Comparison of ENCODE assay signal across 18 cellular contexts in genomic region chr21:44334637-44335030, GRCh38. TPM values are rescaled to one million over a fixed set of nuclear protein-coding genes. Genes with fewer than 3 reads are reported as not detected.
DNase-seq lines count a peak whose midpoint lies in the region; ATAC-seq, FAIRE-seq and TF ChIP-seq lines count a peak whose summit lies in the region.
"Had no signal": no experiment of that assay in that cellular context is flagged by ENCODE, and none has a peak within 500 bp of the region (broad histone marks: within the 10 kb centered on the region; RNA-seq: fewer than 3 reads in every experiment).

No MANE protein-coding gene starts in this region.

- peaks cover under 1% of the 10 kb centered on the region for H3K79me2 ChIP-seq in HepG2 (ENCODE audit: insufficient read depth, low read length)

- H3K36me3 Mint-ChIP-seq in neural crest cell (ENCODE audit: low read depth), result peaks cover 3% of the 10 kb centered on the region
- H3K36me3 Mint-ChIP-seq in glutamatergic neuron (ENCODE audit: unreplicated experiment), result no peaks in the 10 kb centered on the region

- 95% methylated on average over 8 of the region's 8 CpGs for WGBS in HepG2 (ENCODE audit: low lambda C conversion rate)
- WGBS in right lobe of liver (ENCODE audit: insufficient coverage, low coverage, low lambda C conversion rate, missing lambda C conversion rate), result 100% methylated on average over 1 of the region's 8 CpGs

- H4K20me1 ChIP-seq in HepG2 (ENCODE audit: insufficient read depth, low read length), result peaks cover 3% of the 10 kb centered on the region

- peak overlapping the region; percentile 51 for H3K4me3 Mint-ChIP-seq in neural crest cell
- no peak overlapping the region for H3K4me3 Mint-ChIP-seq in glutamatergic neuron (ENCODE audit: unreplicated experiment)
- H3K4me3 Mint-ChIP-seq: CD8-positive, alpha-beta memory T cell; HFFc6 had no signal

- H3K27ac ChIP-seq in HepG2 (ENCODE audit: extremely low read length, insufficient read depth, low read length) (no peak overlapping the region), right lobe of liver (no peak overlapping the region), VCaP (peak overlapping the region; percentile 51; the same call in 1 of the 2 replicates)
- H3K27ac ChIP-seq: A549 had no signal

- no peak for TF ChIP-seq POLR2A in HepG2 (IDR thresholded peaks at IDR 0.05; ENCODE audit: insufficient read depth in 1 of 2, low read depth in 2 of 2, low read length in 2 of 2)
- TF ChIP-seq POLR2A in right lobe of liver (IDR thresholded peaks at IDR 0.05), result no peak

- DNase-seq in HepG2 (ENCODE audit: low spot score) (no peak), right lobe of liver (no peak), neural crest cell (ENCODE audit: low read depth, low spot score) (no peak), glutamatergic neuron (no peak), NCI-H2107 treated with DMSO at 0.1 percent for 48 hours (lab: John Stamatoyannopoulos, UW; ENCODE audit: unreplicated experiment) (no peak), GM13976 (ENCODE audit: low spot score) (no peak)
- DNase-seq: BE2C; Caco-2; CD8-positive, alpha-beta memory T cell; DND-41; GF-D8; HCEC 1CT; HFFc6 had no signal

- CTCF ChIA-PET in HepG2 (lab: Yijun Ruan, JAX; ENCODE audit: low intra/inter-chr PET ratio, low total read pairs), result no interaction called here

- H3K4me1 Mint-ChIP-seq in neural crest cell, result peaks cover 24% of the 10 kb centered on the region
- peaks cover 21% of the 10 kb centered on the region for H3K4me1 Mint-ChIP-seq in glutamatergic neuron (ENCODE audit: low read depth, unreplicated experiment)

- H3K4me1 ChIP-seq in HepG2 (ENCODE audit: insufficient read depth, low read length) (peaks cover 12% of the 10 kb centered on the region), right lobe of liver (peaks cover 0 to 7% (median 0%) of the 10 kb centered on the region in 4 donors)
- H3K4me1 ChIP-seq: A549, Caco-2 had no signal

- in situ Hi-C loops in HepG2 (cut with HindIII; ENCODE audit: extremely low pct_ligation_motif_present, low pct_unique_long_range_greater_than_20kb) (loop anchor here (5.0 kb wide), 1 partner anchor 32 kb away; the partner anchor contains the start of gene PFKL), GM13976 (cut with MboI; ENCODE audit: low sequenced_read_pairs, unreplicated experiment) (no loop called here)

- no peak overlapping the region for H3K4me2 ChIP-seq in HepG2 (ENCODE audit: low read depth, low read length)
- H3K4me2 ChIP-seq: A549 had no signal

- BruUV-seq in HepG2 (replicated peaks; lab: Mats Ljungman, UMichigan), result no TSS peak

- intact Hi-C loops in HepG2 (cut with micrococcal nuclease; ENCODE audit: unreplicated experiment), result loop anchor here (5.0 kb wide), 1 partner anchor 123 kb away; the partner anchor contains the start of gene LRRC3
- intact Hi-C loops in right lobe of liver (cut with DNase I), result no loop called here

- H3K4me3 ChIP-seq in HepG2 (replicated peaks in 1 of 3; ENCODE audit: insufficient read depth in 1 of 3, low read depth in 2 of 3, low read length in 3 of 3) (no peak overlapping the region), right lobe of liver (no peak overlapping the region)
- H3K4me3 ChIP-seq: A549 had no signal

- TF ChIP-seq RAD21 in HepG2 (CRISPR knock-in tag; IDR thresholded peaks at IDR 0.05), result no peak

- no peak for FAIRE-seq in HepG2 (lab: Jason Lieb, UNC)
- FAIRE-seq: A549, H1, HTR-8/SVneo had no signal

- H3K9ac ChIP-seq in HepG2 (ENCODE audit: insufficient read depth, low read depth, low read length), result no peak overlapping the region

- H3K27me3 Mint-ChIP-seq in neural crest cell (ENCODE audit: low read depth) (peaks cover 3% of the 10 kb centered on the region), glutamatergic neuron (ENCODE audit: unreplicated experiment) (peaks cover 16% of the 10 kb centered on the region)
- H3K27me3 Mint-ChIP-seq: CD8-positive, alpha-beta memory T cell had no signal

- no peak overlapping the region for H2AFZ ChIP-seq in HepG2 (ENCODE audit: low read length)

- POLR2A ChIA-PET in HepG2 (lab: Yijun Ruan, JAX), result interaction anchor here (0.5 kb wide), 1 partner anchor 171 kb away, joined by 4 read pairs; no protein-coding TSS in a partner anchor

- peaks cover 5 to 15% of the 10 kb centered on the region in 2 experiments; a peak in 4 of 5 replicates for H3K36me3 ChIP-seq in HepG2 (replicated peaks in 1 of 2; ENCODE audit: control insufficient read depth in 1 of 2, insufficient read depth in 2 of 2, low read length in 2 of 2)
- H3K36me3 ChIP-seq in right lobe of liver, result no peaks in the 10 kb centered on the region
- H3K36me3 ChIP-seq: BE2C had no signal

- H3K27me3 ChIP-seq in HepG2 (ENCODE audit: control insufficient read depth in 1 of 2, insufficient read depth in 2 of 2, low read length in 2 of 2), result no peaks in the 10 kb centered on the region; a peak in 1 of 5 replicates
- H3K27me3 ChIP-seq in right lobe of liver, result no peaks in the 10 kb centered on the region
- H3K27me3 ChIP-seq: BE2C had no signal

- H3K27ac Mint-ChIP-seq in neural crest cell (ENCODE audit: unreplicated experiment) (no peak overlapping the region), glutamatergic neuron (ENCODE audit: unreplicated experiment) (no peak overlapping the region)
- H3K27ac Mint-ChIP-seq: HFFc6 had no signal

- no peak for ATAC-seq in HepG2
- no peak for ATAC-seq in right lobe of liver
- ATAC-seq: A549 had no signal

- H3K9me3 Mint-ChIP-seq in neural crest cell (no peaks in the 10 kb centered on the region), glutamatergic neuron (ENCODE audit: unreplicated experiment) (peaks cover 9% of the 10 kb centered on the region)
- H3K9me3 Mint-ChIP-seq: CD8-positive, alpha-beta memory T cell; HFFc6 had no signal

- no peak for TF ChIP-seq CTCF in HepG2 (CRISPR knock-in tag; IDR thresholded peaks at IDR 0.05)
- no peak for TF ChIP-seq CTCF in right lobe of liver (IDR thresholded peaks at IDR 0.05)
- TF ChIP-seq CTCF in VCaP (conservative IDR thresholded peaks at IDR 0.05), result no peak
- TF ChIP-seq CTCF in neural crest cell (conservative IDR thresholded peaks at IDR 0.05), result no peak
- TF ChIP-seq CTCF in glutamatergic neuron (IDR thresholded peaks at IDR 0.05; ENCODE audit: partially characterized antibody, unreplicated experiment), result no peak
- TF ChIP-seq CTCF in GM13976 (IDR thresholded peaks at IDR 0.05; ENCODE audit: borderline replicate concordance, control extremely low read depth, extremely low read depth, insufficient read depth, missing control alignments), result no peak

- TF ChIP-seq EP300 in HepG2 (IDR thresholded peaks at IDR 0.05; ENCODE audit: low read depth in 2 of 2, low read length in 2 of 2), result no peak
- no peak for TF ChIP-seq EP300 in HepG2 (CRISPR knock-in tag; IDR thresholded peaks at IDR 0.05; ENCODE audit: borderline replicate concordance)

- H3K9me3 ChIP-seq in HepG2 (ENCODE audit: low read length), result no peaks in the 10 kb centered on the region
- no peaks in the 10 kb centered on the region for H3K9me3 ChIP-seq in right lobe of liver
- H3K9me3 ChIP-seq: A549, BE2C, Caco-2 had no signal

RNA-seq across cellular contexts. Expression of gene CFAP410, which starts 4.6 kb away (rescaled TPM):
- 13.1 and 20.1 TPM in 2 replicates for total RNA-seq in HepG2 (2016; rRNA removed; fragmentation: Illumina TruSeq; extraction: Trizol)
- total RNA-seq in HepG2 (2016; cell fraction: cytosol; rRNA removed; fragmentation: Illumina TruSeq; extraction: Trizol; ENCODE audit: low read depth), result 16.2 and 18.7 TPM in 2 replicates
- total RNA-seq in HepG2 (2016; cell fraction: insoluble cytoplasmic fraction; rRNA removed; fragmentation: Illumina TruSeq; extraction: Trizol), result 11.7 and 23.2 TPM in 2 replicates
- total RNA-seq in HepG2 (2016; cell fraction: membrane; rRNA removed; fragmentation: Illumina TruSeq; extraction: Trizol), result 22.7 and 31.0 TPM in 2 replicates
- total RNA-seq in HepG2 (2016; cell fraction: nucleus; rRNA removed; fragmentation: Illumina TruSeq; extraction: Trizol), result 15.4 and 16.3 TPM in 2 replicates
- polyA plus RNA-seq in HepG2 (2011; rRNA removed), result 8.0 and 13.1 TPM in 2 replicates
- polyA plus RNA-seq in HepG2 (2011; cell fraction: cytosol; rRNA removed), result 6.8 and 14.6 TPM in 2 replicates
- 84.7 and 108 TPM in 2 replicates for polyA plus RNA-seq in HepG2 (2011; cell fraction: nucleus; rRNA removed)
- 7.4 and 9.9 TPM in 2 replicates for polyA plus RNA-seq in HepG2 (2012)
- polyA plus RNA-seq in HepG2 (2016; cell fraction: cytosol; fragmentation: Illumina TruSeq; extraction: Trizol; ENCODE audit: low read depth), result 17.7 and 23.4 TPM in 2 replicates
- 12.0 and 13.3 TPM in 2 replicates for polyA plus RNA-seq in HepG2 (2016; cell fraction: insoluble cytoplasmic fraction; fragmentation: Illumina TruSeq; extraction: Trizol; ENCODE audit: low read depth)
- polyA plus RNA-seq in HepG2 (2016; cell fraction: membrane; fragmentation: Illumina TruSeq; extraction: Trizol; ENCODE audit: low read depth), result 19.5 and 21.9 TPM in 2 replicates
- 26.7 and 31.2 TPM in 2 replicates for polyA plus RNA-seq in HepG2 (2016; cell fraction: nucleus; fragmentation: Illumina TruSeq; extraction: Trizol; ENCODE audit: insufficient read depth, low read depth)
- polyA minus RNA-seq in HepG2 (2011; rRNA and poly(A)+ RNA removed; ENCODE audit: low replicate concordance), result 3.6 and 9.9 TPM in 2 replicates
- polyA minus RNA-seq in HepG2 (2011; cell fraction: cytosol; rRNA and poly(A)+ RNA removed), result 3.6 and 4.5 TPM in 2 replicates
- 13.3 and 17.1 TPM in 2 replicates for polyA minus RNA-seq in HepG2 (2011; cell fraction: nucleus; rRNA and poly(A)+ RNA removed)
- 10 to 100 TPM in 4 of 6 experiments, 1 to 10 TPM in 2; 6.9 to 15.4 (median 13.1) TPM for total RNA-seq in right lobe of liver
- 23.9 and 24.6 TPM in 2 replicates for total RNA-seq in neural crest cell
- 20.6 TPM for total RNA-seq in glutamatergic neuron (ENCODE audit: unreplicated experiment)

RNA-seq across cellular contexts. Expression of gene TRPM2, which starts 18.8 kb away (rescaled TPM):
- total RNA-seq in HepG2 (2016; rRNA removed; fragmentation: Illumina TruSeq; extraction: Trizol) (0.07 TPM in 1 of 2 replicates, not detected in the other), right lobe of liver (1 to 10 TPM in 4 of 6 experiments, under 1 TPM in 2; 0.92 to 2.0 (median 1.2) TPM), neural crest cell (not detected in 2 replicates), glutamatergic neuron (ENCODE audit: unreplicated experiment) (not detected)
- not detected in 2 replicates for total RNA-seq in HepG2 (2016; cell fraction: cytosol; rRNA removed; fragmentation: Illumina TruSeq; extraction: Trizol; ENCODE audit: low read depth)
- total RNA-seq in HepG2 (2016; cell fraction: insoluble cytoplasmic fraction; rRNA removed; fragmentation: Illumina TruSeq; extraction: Trizol), result 0.09 TPM in 1 of 2 replicates, not detected in the other
- total RNA-seq in HepG2 (2016; cell fraction: membrane; rRNA removed; fragmentation: Illumina TruSeq; extraction: Trizol), result 0.14 TPM in 1 of 2 replicates, not detected in the other
- not detected in 2 replicates for total RNA-seq in HepG2 (2016; cell fraction: nucleus; rRNA removed; fragmentation: Illumina TruSeq; extraction: Trizol)
- polyA plus RNA-seq in HepG2 (2011; rRNA removed), result 0.09 and 0.20 TPM in 2 replicates
- polyA plus RNA-seq in HepG2 (2011; cell fraction: cytosol; rRNA removed), result 0.05 and 0.06 TPM in 2 replicates
- 0.37 and 0.55 TPM in 2 replicates for polyA plus RNA-seq in HepG2 (2011; cell fraction: nucleus; rRNA removed)
- 0.27 and 0.31 TPM in 2 replicates for polyA plus RNA-seq in HepG2 (2012)
- polyA plus RNA-seq in HepG2 (2016; cell fraction: cytosol; fragmentation: Illumina TruSeq; extraction: Trizol; ENCODE audit: low read depth), result 0.08 TPM in 1 of 2 replicates, not detected in the other
- 0.14 TPM in 1 of 2 replicates, not detected in the other for polyA plus RNA-seq in HepG2 (2016; cell fraction: insoluble cytoplasmic fraction; fragmentation: Illumina TruSeq; extraction: Trizol; ENCODE audit: low read depth)
- polyA plus RNA-seq in HepG2 (2016; cell fraction: membrane; fragmentation: Illumina TruSeq; extraction: Trizol; ENCODE audit: low read depth), result 0.18 TPM in 1 of 2 replicates, not detected in the other
- 0.11 and 0.37 TPM in 2 replicates for polyA plus RNA-seq in HepG2 (2016; cell fraction: nucleus; fragmentation: Illumina TruSeq; extraction: Trizol; ENCODE audit: insufficient read depth, low read depth)
- 0.02 and 11.4 TPM in 2 replicates for polyA minus RNA-seq in HepG2 (2011; rRNA and poly(A)+ RNA removed; ENCODE audit: low replicate concordance)
- 0.70 TPM in 1 of 2 replicates, not detected in the other for polyA minus RNA-seq in HepG2 (2011; cell fraction: cytosol; rRNA and poly(A)+ RNA removed)
- 0.26 and 0.50 TPM in 2 replicates for polyA minus RNA-seq in HepG2 (2011; cell fraction: nucleus; rRNA and poly(A)+ RNA removed)
- polyA plus RNA-seq: AG04450 had no signal

RNA-seq across cellular contexts. Expression of gene PFKL, which starts 34.8 kb away (rescaled TPM):
- 87.6 and 106 TPM in 2 replicates for total RNA-seq in HepG2 (2016; rRNA removed; fragmentation: Illumina TruSeq; extraction: Trizol)
- total RNA-seq in HepG2 (2016; cell fraction: cytosol; rRNA removed; fragmentation: Illumina TruSeq; extraction: Trizol; ENCODE audit: low read depth), result 13.9 and 14.6 TPM in 2 replicates
- 76.5 and 112 TPM in 2 replicates for total RNA-seq in HepG2 (2016; cell fraction: insoluble cytoplasmic fraction; rRNA removed; fragmentation: Illumina TruSeq; extraction: Trizol)
- total RNA-seq in HepG2 (2016; cell fraction: membrane; rRNA removed; fragmentation: Illumina TruSeq; extraction: Trizol), result 27.9 TPM in 2 replicates
- 51.1 and 56.0 TPM in 2 replicates for total RNA-seq in HepG2 (2016; cell fraction: nucleus; rRNA removed; fragmentation: Illumina TruSeq; extraction: Trizol)
- polyA plus RNA-seq in HepG2 (2011; rRNA removed), result 92.8 and 113 TPM in 2 replicates
- 71.8 and 109 TPM in 2 replicates for polyA plus RNA-seq in HepG2 (2011; cell fraction: cytosol; rRNA removed)
- polyA plus RNA-seq in HepG2 (2011; cell fraction: nucleus; rRNA removed), result 444 and 640 TPM in 2 replicates
- polyA plus RNA-seq in HepG2 (2012), result 83.1 and 108 TPM in 2 replicates
- 10.0 and 11.5 TPM in 2 replicates for polyA plus RNA-seq in HepG2 (2016; cell fraction: cytosol; fragmentation: Illumina TruSeq; extraction: Trizol; ENCODE audit: low read depth)
- 69.5 and 87.4 TPM in 2 replicates for polyA plus RNA-seq in HepG2 (2016; cell fraction: insoluble cytoplasmic fraction; fragmentation: Illumina TruSeq; extraction: Trizol; ENCODE audit: low read depth)
- polyA plus RNA-seq in HepG2 (2016; cell fraction: membrane; fragmentation: Illumina TruSeq; extraction: Trizol; ENCODE audit: low read depth), result 16.7 and 19.2 TPM in 2 replicates
- 107 and 115 TPM in 2 replicates for polyA plus RNA-seq in HepG2 (2016; cell fraction: nucleus; fragmentation: Illumina TruSeq; extraction: Trizol; ENCODE audit: insufficient read depth, low read depth)
- polyA minus RNA-seq in HepG2 (2011; rRNA and poly(A)+ RNA removed; ENCODE audit: low replicate concordance), result 90.7 and 203 TPM in 2 replicates
- polyA minus RNA-seq in HepG2 (2011; cell fraction: cytosol; rRNA and poly(A)+ RNA removed), result 72.1 and 83.6 TPM in 2 replicates
- 51.9 and 52.8 TPM in 2 replicates for polyA minus RNA-seq in HepG2 (2011; cell fraction: nucleus; rRNA and poly(A)+ RNA removed)
- 10 to 100 TPM; 68.3 to 97.6 (median 73.7) TPM for total RNA-seq in right lobe of liver
- total RNA-seq in neural crest cell, result 94.7 and 96.1 TPM in 2 replicates
- 48.6 TPM for total RNA-seq in glutamatergic neuron (ENCODE audit: unreplicated experiment)

RNA-seq across cellular contexts. Expression of gene AIRE, which starts 49.0 kb away (rescaled TPM):
- not detected in 2 replicates for total RNA-seq in HepG2 (2016; rRNA removed; fragmentation: Illumina TruSeq; extraction: Trizol)
- not detected in 2 replicates for total RNA-seq in HepG2 (2016; cell fraction: cytosol; rRNA removed; fragmentation: Illumina TruSeq; extraction: Trizol; ENCODE audit: low read depth)
- total RNA-seq in HepG2 (2016; cell fraction: insoluble cytoplasmic fraction; rRNA removed; fragmentation: Illumina TruSeq; extraction: Trizol), result not detected in 2 replicates
- total RNA-seq in HepG2 (2016; cell fraction: membrane; rRNA removed; fragmentation: Illumina TruSeq; extraction: Trizol), result not detected in 2 replicates
- total RNA-seq in HepG2 (2016; cell fraction: nucleus; rRNA removed; fragmentation: Illumina TruSeq; extraction: Trizol), result not detected in 2 replicates
- polyA plus RNA-seq in HepG2 (2011; rRNA removed), result not detected in 2 replicates
- not detected in 2 replicates for polyA plus RNA-seq in HepG2 (2011; cell fraction: cytosol; rRNA removed)
- not detected in 2 replicates for polyA plus RNA-seq in HepG2 (2011; cell fraction: nucleus; rRNA removed)
- polyA plus RNA-seq in HepG2 (2012), result not detected in 2 replicates
- not detected in 2 replicates for polyA plus RNA-seq in HepG2 (2016; cell fraction: cytosol; fragmentation: Illumina TruSeq; extraction: Trizol; ENCODE audit: low read depth)
- polyA plus RNA-seq in HepG2 (2016; cell fraction: insoluble cytoplasmic fraction; fragmentation: Illumina TruSeq; extraction: Trizol; ENCODE audit: low read depth), result not detected in 2 replicates
- not detected in 2 replicates for polyA plus RNA-seq in HepG2 (2016; cell fraction: membrane; fragmentation: Illumina TruSeq; extraction: Trizol; ENCODE audit: low read depth)
- polyA plus RNA-seq in HepG2 (2016; cell fraction: nucleus; fragmentation: Illumina TruSeq; extraction: Trizol; ENCODE audit: insufficient read depth, low read depth), result not detected in 2 replicates
- 0.07 TPM in 1 of 2 replicates, not detected in the other for polyA minus RNA-seq in HepG2 (2011; rRNA and poly(A)+ RNA removed; ENCODE audit: low replicate concordance)
- not detected in 2 replicates for polyA minus RNA-seq in HepG2 (2011; cell fraction: cytosol; rRNA and poly(A)+ RNA removed)
- not detected in 2 replicates for polyA minus RNA-seq in HepG2 (2011; cell fraction: nucleus; rRNA and poly(A)+ RNA removed)
- total RNA-seq in right lobe of liver, result not detected
- not detected in 2 replicates for total RNA-seq in neural crest cell
- not detected for total RNA-seq in glutamatergic neuron (ENCODE audit: unreplicated experiment)
- total RNA-seq: Caco-2; CD8-positive, alpha-beta memory T cell; H1 had no signal
- polyA plus RNA-seq: A549, AG04450 had no signal
